19 cellular contexts compared by ENCODE assay signal in genomic region chr4:188867796-188868195, GRCh38.
DNase-seq lines count a peak whose midpoint lies in the region; ATAC-seq and TF ChIP-seq lines count a peak whose summit lies in the region.
"Had no signal": no experiment of that assay in that cellular context is flagged by ENCODE, and none has a peak within 500 bp of the region (broad histone marks: within the 10 kb centered on the region; RNA-seq: fewer than 3 reads in every experiment).

No MANE protein-coding gene starts in this region.

- no peak for TF ChIP-seq CTCF in mammary epithelial cell (conservative IDR thresholded peaks at IDR 0.05 in 1 of 2, IDR thresholded peaks at IDR 0.05 in 1 of 2; ENCODE audit: extremely low read depth in 1 of 2, insufficient read depth in 1 of 2, low read depth in 1 of 2, low read length in 2 of 2)
- TF ChIP-seq CTCF in MCF 10A (IDR thresholded peaks at IDR 0.05; ENCODE audit: unreplicated experiment): no peak
- TF ChIP-seq CTCF in epithelial cell of esophagus (IDR thresholded peaks at IDR 0.05; ENCODE audit: insufficient read depth, low read depth, low read length, missing control alignments): no peak
- TF ChIP-seq CTCF in brain microvascular endothelial cell (IDR thresholded peaks at IDR 0.05; ENCODE audit: low read depth, low read length, missing control alignments): no peak

- no peaks in the 10 kb centered on the region for H3K27me3 ChIP-seq in mammary epithelial cell (ENCODE audit: insufficient read depth, low read length)
- H3K27me3 ChIP-seq in brain microvascular endothelial cell (replicated peaks): no peaks in the 10 kb centered on the region
- H3K27me3 ChIP-seq: BLaER1 had no signal

- dilution Hi-C loops in mammary epithelial cell (cut with HindIII; ENCODE audit: low sequenced_read_pairs): no loop called here

- no peaks in the 10 kb centered on the region for H3K9me3 Mint-ChIP-seq in MCF 10A (ENCODE audit: unreplicated experiment)
- H3K9me3 Mint-ChIP-seq in stimulated activated memory B cell treated with anti-CD40 and anti-IgM and Interleukin-4, amounts not matched to agents 10 μg/mL and 1 μg/mL and 100 μg/mL, for 72 hours: peaks cover 12% of the 10 kb centered on the region

- H3K4me1 ChIP-seq in mammary epithelial cell (ENCODE audit: insufficient read depth, low read length): no peaks in the 10 kb centered on the region
- H3K4me1 ChIP-seq: A549, BLaER1, HAP-1 had no signal

- no peaks in the 10 kb centered on the region for H3K27me3 Mint-ChIP-seq in MCF 10A (ENCODE audit: insufficient read depth, unreplicated experiment)
- no peaks in the 10 kb centered on the region for H3K27me3 Mint-ChIP-seq in stimulated activated memory B cell treated with anti-CD40 and anti-IgM and Interleukin-4, amounts not matched to agents 10 μg/mL and 1 μg/mL and 100 μg/mL, for 72 hours
- H3K27me3 Mint-ChIP-seq: CD4-positive, alpha-beta memory T cell had no signal

- H3K36me3 Mint-ChIP-seq in MCF 10A (ENCODE audit: insufficient read depth, unreplicated experiment): no peaks in the 10 kb centered on the region
- no peaks in the 10 kb centered on the region for H3K36me3 Mint-ChIP-seq in stimulated activated memory B cell treated with anti-CD40 and anti-IgM and Interleukin-4, amounts not matched to agents 10 μg/mL and 1 μg/mL and 100 μg/mL, for 72 hours
- H3K36me3 Mint-ChIP-seq: CD14-positive monocyte; CD4-positive, alpha-beta memory T cell had no signal

- CTCF ChIA-PET in mammary epithelial cell (lab: Charles Lee; ENCODE audit: low non-redundant PET) (no interaction called here), MCF 10A (lab: Yijun Ruan, JAX) (no interaction called here)

- no peak for ATAC-seq in stimulated activated memory B cell treated with anti-CD40 and anti-IgM and Interleukin-4, amounts not matched to agents 10 μg/mL and 1 μg/mL and 100 μg/mL, for 72 hours
- ATAC-seq in Right ventricle myocardium inferior: no peak
- ATAC-seq: A549, GM12878 had no signal

- H3K36me3 ChIP-seq in mammary epithelial cell (ENCODE audit: insufficient read depth, low read length) (no peaks in the 10 kb centered on the region), brain microvascular endothelial cell (replicated peaks) (no peaks in the 10 kb centered on the region)
- H3K36me3 ChIP-seq: BLaER1, HAP-1 had no signal

- H4K20me1 ChIP-seq in mammary epithelial cell (ENCODE audit: insufficient read depth, low read length): no peaks in the 10 kb centered on the region
- H4K20me1 ChIP-seq: BLaER1 had no signal

- H2AFZ ChIP-seq in mammary epithelial cell (ENCODE audit: low read depth, low read length): no peak overlapping the region
- H2AFZ ChIP-seq: GM23248 had no signal

- H3K9ac ChIP-seq in mammary epithelial cell (ENCODE audit: insufficient read depth, low read length): no peak overlapping the region
- H3K9ac ChIP-seq: BLaER1, GM23248 had no signal

- no peaks in the 10 kb centered on the region for H3K4me1 Mint-ChIP-seq in MCF 10A (ENCODE audit: insufficient read depth, unreplicated experiment)
- no peaks in the 10 kb centered on the region for H3K4me1 Mint-ChIP-seq in stimulated activated memory B cell treated with anti-CD40 and anti-IgM and Interleukin-4, amounts not matched to agents 10 μg/mL and 1 μg/mL and 100 μg/mL, for 72 hours
- H3K4me1 Mint-ChIP-seq: CD14-positive monocyte; CD4-positive, alpha-beta memory T cell had no signal

- DNase-seq in mammary epithelial cell (peak; percentile 35), MCF 10A (ENCODE audit: unreplicated experiment) (no peak), epithelial cell of esophagus (ENCODE audit: low read depth) (peak; percentile 89), kidney tubule cell (ENCODE audit: low spot score) (peak; percentile 20), brain microvascular endothelial cell (no peak), Right ventricle myocardium inferior (ENCODE audit: missing footprints) (no peak), posterior vena cava (ENCODE audit: low spot score) (no peak)
- DNase-seq: CD4-positive, alpha-beta memory T cell; DND-41; EL; GM23248; IMR-90 had no signal

- no peak overlapping the region for H3K4me3 Mint-ChIP-seq in MCF 10A (ENCODE audit: unreplicated experiment)
- H3K4me3 Mint-ChIP-seq in stimulated activated memory B cell treated with anti-CD40 and anti-IgM and Interleukin-4, amounts not matched to agents 10 μg/mL and 1 μg/mL and 100 μg/mL, for 72 hours: no peak overlapping the region
- H3K4me3 Mint-ChIP-seq: CD14-positive monocyte; CD4-positive, alpha-beta memory T cell had no signal

- H3K9me3 ChIP-seq in mammary epithelial cell (replicated peaks; ENCODE audit: insufficient read depth, low read length): peaks cover 1% of the 10 kb centered on the region
- H3K9me3 ChIP-seq: A549, HAP-1 had no signal

- WGBS in mammary epithelial cell (ENCODE audit: low coverage, missing lambda C conversion rate): no CpG with 5 or more reads among the region's 1 CpG

- intact Hi-C loops in mammary epithelial cell (cut with micrococcal nuclease) (no loop called here), MCF 10A (cut with micrococcal nuclease) (no loop called here), Right ventricle myocardium inferior (cut with DNase I) (no loop called here), posterior vena cava (cut with DNase I) (no loop called here)

- POLR2A ChIA-PET in MCF 10A (lab: Yijun Ruan, JAX): no interaction called here

- no peaks in the 10 kb centered on the region for H3K79me2 ChIP-seq in mammary epithelial cell (ENCODE audit: insufficient read depth, low read length)

- H3K27ac ChIP-seq in mammary epithelial cell (ENCODE audit: insufficient read depth, low read depth, low read length): no peak overlapping the region
- no peak overlapping the region for H3K27ac ChIP-seq in brain microvascular endothelial cell
- H3K27ac ChIP-seq: 22Rv1, A549, BLaER1, GM23248 had no signal

- BruUV-seq in mammary epithelial cell (replicated peaks; lab: Mats Ljungman, UMichigan) (no TSS peak), MCF 10A (replicated peaks; lab: Mats Ljungman, UMichigan) (no TSS peak)

- in situ Hi-C loops in mammary epithelial cell (cut with MboI; ENCODE audit: low sequenced_read_pairs in 2 of 2): no loop called here
- in situ Hi-C loops in brain microvascular endothelial cell (cut with HindIII; ENCODE audit: low pct_ligation_motif_present, low sequenced_read_pairs): no loop called here

- H3K4me3 ChIP-seq in mammary epithelial cell (replicated peaks in 1 of 3; ENCODE audit: insufficient read depth in 1 of 3, low read depth in 2 of 3, low read length in 3 of 3) (no peak overlapping the region), epithelial cell of esophagus (ENCODE audit: low read length) (no peak overlapping the region), brain microvascular endothelial cell (ENCODE audit: low read depth, low read length) (no peak overlapping the region)
- H3K4me3 ChIP-seq: A549, BLaER1, GM12878, GM23248, HAP-1 had no signal

- H3K4me2 ChIP-seq in mammary epithelial cell (ENCODE audit: insufficient read depth, low read depth, low read length): no peak overlapping the region
- H3K4me2 ChIP-seq: A549, BLaER1 had no signal

- H3K27ac Mint-ChIP-seq in MCF 10A (ENCODE audit: low read depth, unreplicated experiment): no peak overlapping the region
- no peak overlapping the region for H3K27ac Mint-ChIP-seq in stimulated activated memory B cell treated with anti-CD40 and anti-IgM and Interleukin-4, amounts not matched to agents 10 μg/mL and 1 μg/mL and 100 μg/mL, for 72 hours
- H3K27ac Mint-ChIP-seq: CD14-positive monocyte had no signal

Comparison
In these comparisons a context has a peak if more than half of its experiments do, and no peak if none do; other contexts are left out.
1. DNase-seq: peak in mammary epithelial cell (single experiment), epithelial cell of esophagus (single experiment) and kidney tubule cell (single experiment); none in MCF 10A (single experiment), brain microvascular endothelial cell (single experiment), Right ventricle myocardium inferior (single experiment) and posterior vena cava (single experiment).